In genomic region chr12:42977451-42978230, GRCh38 we compare ENCODE assay signal across 23 cellular contexts.
"Had no signal": no experiment of that assay in that cellular context is flagged by ENCODE, and none has a peak within 500 bp of the region (broad histone marks: within the 10 kb centered on the region; RNA-seq: fewer than 3 reads in every experiment).

No MANE protein-coding gene starts in this region.

- H3K9me3 ChIP-seq: right atrium auricular region, tibial artery, uterus had no signal

- H3K4me3 Mint-ChIP-seq: activated CD8-positive, alpha-beta T cell treated with anti-CD3 and anti-CD28 coated beads for 36 hours; brain; dendritic cell treated with granulocyte-macrophage colony-stimulating factor and Interleukin-4, amounts not matched to agents 40 ng/mL and 50 ng/mL, for 4 days; T-helper 17 cell had no signal

- H3K4me3 ChIP-seq: gastroesophageal sphincter, lung, right atrium auricular region, skin epidermis, tibial artery, uterus had no signal

- H3K27ac ChIP-seq: epithelial cell of prostate, gastroesophageal sphincter, right atrium auricular region, skin epidermis, tibial artery, uterus had no signal

- H3K27ac Mint-ChIP-seq: activated CD8-positive, alpha-beta T cell treated with anti-CD3 and anti-CD28 coated beads for 36 hours; activated naive CD4-positive, alpha-beta T cell treated with anti-CD3 and anti-CD28 coated beads, Interleukin-2, amount 50 U/mL, for 72 hours; brain; dendritic cell treated with granulocyte-macrophage colony-stimulating factor and Interleukin-4, amounts not matched to agents 40 ng/mL and 50 ng/mL, for 4 days; T-helper 17 cell had no signal

- H3K27me3 Mint-ChIP-seq: activated CD8-positive, alpha-beta T cell treated with anti-CD3 and anti-CD28 coated beads for 36 hours; brain; dendritic cell treated with granulocyte-macrophage colony-stimulating factor and Interleukin-4, amounts not matched to agents 40 ng/mL and 50 ng/mL, for 4 days; T-helper 17 cell had no signal

- H3K36me3 ChIP-seq: gastroesophageal sphincter, right atrium auricular region, tibial artery, uterus had no signal

- DNase-seq: activated CD4-positive, alpha-beta T cell treated with anti-CD3 and anti-CD28 coated beads for 4 hours; activated CD8-positive, alpha-beta memory T cell treated with anti-CD3 and anti-CD28 coated beads, Interleukin-2, amount 50 U/mL, for 4 hours; activated CD8-positive, alpha-beta T cell treated with anti-CD3 and anti-CD28 coated beads for 36 hours; activated effector memory CD4-positive, alpha-beta T cell treated with anti-CD3 and anti-CD28 coated beads, Interleukin-2, amount 50 U/mL, for 16 hours; activated T-cell treated with anti-CD3 and anti-CD28 coated beads, Interleukin-2, amount 50 U/mL, for 48 hours; amniotic stem cell; cerebellar nuclear complex; effector memory CD4-positive, alpha-beta T cell; posterior cingulate gyrus; stimulated activated CD4-positive, alpha-beta T cell treated with anti-CD3 and anti-CD28 coated beads, Interleukin-15, amount 100 ng/mL, for 24 hours; stimulated activated CD4-positive, alpha-beta T cell treated with anti-CD3 and anti-CD28 coated beads, Interleukin-4, amount 100 ng/mL, for 1 hour; stimulated activated naive CD4-positive, alpha-beta T cell; T-helper 17 cell; tibial artery; uterus had no signal

- H3K36me3 Mint-ChIP-seq: activated naive CD4-positive, alpha-beta T cell treated with anti-CD3 and anti-CD28 coated beads, Interleukin-2, amount 50 U/mL, for 72 hours; brain had no signal

- ATAC-seq: activated CD8-positive, alpha-beta T cell treated with anti-CD3 and anti-CD28 coated beads for 36 hours; activated naive CD4-positive, alpha-beta T cell treated with anti-CD3 and anti-CD28 coated beads, Interleukin-2, amount 50 U/mL, for 72 hours; gastroesophageal sphincter; T-helper 17 cell had no signal

- H3K4me1 ChIP-seq: gastroesophageal sphincter, right atrium auricular region, tibial artery, uterus had no signal

- H3K4me1 Mint-ChIP-seq: T-helper 17 cell had no signal

- H3K27me3 ChIP-seq: gastroesophageal sphincter, right atrium auricular region, tibial artery, uterus had no signal
